Comparison of ENCODE assay signal across 8 cellular contexts in genomic region chr6:144055121-144055931, GRCh38. TPM values are rescaled to one million over a fixed set of nuclear protein-coding genes. Genes with fewer than 3 reads are reported as not detected.
A peak's percentile ranks its signal among the peaks of the same experiment; 100 is the strongest.
DNase-seq lines count a peak whose midpoint lies in the region; ATAC-seq, FAIRE-seq and TF ChIP-seq lines count a peak whose summit lies in the region.
"Had no signal": no experiment of that assay in that cellular context is flagged by ENCODE, and none has a peak within 500 bp of the region (broad histone marks: within the 10 kb centered on the region; RNA-seq: fewer than 3 reads in every experiment).

No MANE protein-coding gene starts in this region.

- H3K4me1 Mint-ChIP-seq in activated CD4-positive, alpha-beta memory T cell treated with anti-CD3 and anti-CD28 coated beads for 36 hours (ENCODE audit: low read depth) = peaks cover 27% of the 10 kb centered on the region

- H3K27me3 Mint-ChIP-seq in activated CD4-positive, alpha-beta memory T cell treated with anti-CD3 and anti-CD28 coated beads for 36 hours = no peaks in the 10 kb centered on the region

- TF ChIP-seq CTCF in pancreas (IDR thresholded peaks at IDR 0.05) = no peak
- TF ChIP-seq CTCF in tibial nerve (IDR thresholded peaks at IDR 0.05) = no peak

- ATAC-seq in HG03095 (IDR thresholded peaks at IDR 0.05; ENCODE audit: unreplicated experiment) (peak; percentile 80), pancreas (peak in 3 of 4 donors; percentile 26 to 66 (median 51))

- peak overlapping the region; percentile 90 for H3K27ac Mint-ChIP-seq in activated CD4-positive, alpha-beta memory T cell treated with anti-CD3 and anti-CD28 coated beads for 36 hours

- H3K27ac ChIP-seq in pancreas (no peak overlapping the region), tibial nerve (peak overlapping the region in 2 of 4 donors; percentile 34 to 73)

- H3K4me1 ChIP-seq in pancreas (no peaks in the 10 kb centered on the region), tibial nerve (no peaks in the 10 kb centered on the region)

- TF ChIP-seq POLR2A in tibial nerve (IDR thresholded peaks at IDR 0.05) = no peak

- 70 to 79% methylated on average over 6 of the region's 6 CpGs for WGBS in pancreas, 2 donors
- WGBS in tibial nerve, 2 donors = 73 to 79% methylated on average over 6 of the region's 6 CpGs

- H3K36me3 ChIP-seq in pancreas (no peaks in the 10 kb centered on the region), tibial nerve (no peaks in the 10 kb centered on the region)

- H3K4me3 Mint-ChIP-seq in activated CD4-positive, alpha-beta memory T cell treated with anti-CD3 and anti-CD28 coated beads for 36 hours = peak overlapping the region; percentile 69

- H3K9me3 ChIP-seq in pancreas = no peaks in the 10 kb centered on the region
- no peaks in the 10 kb centered on the region for H3K9me3 ChIP-seq in tibial nerve

- POLR2A ChIA-PET in activated CD4-positive, alpha-beta memory T cell treated with anti-CD3 and anti-CD28 coated beads for 36 hours (lab: Charles Lee) = interaction anchor here (1.5 to 2.8 kb wide), 4 partner anchors 8 to 40 kb away, joined by 7 to 15 read pairs (median 12); partner anchors contain the start of gene SF3B5

- no peaks in the 10 kb centered on the region for H3K27me3 ChIP-seq in pancreas
- H3K27me3 ChIP-seq in tibial nerve = no peaks in the 10 kb centered on the region

- intact Hi-C loops in activated CD4-positive, alpha-beta memory T cell treated with anti-CD3 and anti-CD28 coated beads for 36 hours (cut with micrococcal nuclease) = loop anchor here (1.0 to 2.0 kb wide), 3 partner anchors 9 to 40 kb away; partner anchors contain the start of gene SF3B5
- intact Hi-C loops in pancreas (cut with DNase I) = no loop called here

- no peaks in the 10 kb centered on the region for H3K9me3 Mint-ChIP-seq in activated CD4-positive, alpha-beta memory T cell treated with anti-CD3 and anti-CD28 coated beads for 36 hours

- no peaks in the 10 kb centered on the region for H3K36me3 Mint-ChIP-seq in activated CD4-positive, alpha-beta memory T cell treated with anti-CD3 and anti-CD28 coated beads for 36 hours

- peak; percentile 41 for DNase-seq in GM19240 (ENCODE audit: insufficient read length, low spot score)
- peak; percentile 68 for DNase-seq in activated CD4-positive, alpha-beta memory T cell treated with anti-CD3 and anti-CD28 coated beads for 36 hours
- no peak for DNase-seq in pancreas
- no peak for DNase-seq in T1000 (lab: John Stamatoyannopoulos, UW)
- no peak for DNase-seq in tibial nerve (ENCODE audit: low spot score in 2 of 2)
- no peak for DNase-seq in inferior parietal cortex (ENCODE audit: extremely low spot score)

- FAIRE-seq in pancreas (lab: Jason Lieb, UNC) = no peak
- FAIRE-seq: keratinocyte had no signal

- H3K4me3 ChIP-seq in pancreas (no peak overlapping the region), tibial nerve (peak overlapping the region in 1 of 4 donors; percentile 5)

- no peak for TF ChIP-seq EP300 in tibial nerve (IDR thresholded peaks at IDR 0.05)

- CTCF ChIA-PET in activated CD4-positive, alpha-beta memory T cell treated with anti-CD3 and anti-CD28 coated beads for 36 hours (lab: Charles Lee) = interaction anchor here (0.6 to 1.9 kb wide), 5 partner anchors 9 to 488 kb away, joined by 3 to 10 read pairs (median 3); no protein-coding TSS in a partner anchor

RNA-seq across cellular contexts. Expression of gene SF3B5, which starts 40.0 kb away (rescaled TPM):
- total RNA-seq in activated CD4-positive, alpha-beta memory T cell treated with anti-CD3 and anti-CD28 coated beads for 36 hours = 100 to 1,000 TPM; 162 to 171 TPM
- total RNA-seq in pancreas (10 to 100 TPM; 45.2 to 97.2 (median 68.7) TPM), tibial nerve (100 to 1,000 TPM in 3 of 4 donors, 10 to 100 TPM in 1; 99.8 to 155 (median 118) TPM)
- 100 to 1,000 TPM in 1 of 2 donors, 10 to 100 TPM in 1; 89.3 to 138 TPM for polyA plus RNA-seq in pancreas

RNA-seq across cellular contexts. Expression of gene PLAGL1, which starts 47.3 kb away (rescaled TPM):
- 10 to 100 TPM; 13.4 to 16.3 TPM for total RNA-seq in activated CD4-positive, alpha-beta memory T cell treated with anti-CD3 and anti-CD28 coated beads for 36 hours
- total RNA-seq in pancreas (10 to 100 TPM; 12.5 to 22.9 (median 14.6) TPM), tibial nerve (10 to 100 TPM; 23.2 to 30.0 (median 29.6) TPM)
- 10 to 100 TPM; 17.3 to 31.6 TPM for polyA plus RNA-seq in pancreas

Comparison
In these comparisons a context has a peak if more than half of its experiments do, and no peak if none do; other contexts are left out.
1. DNase-seq: peak in GM19240 (single experiment) and activated CD4-positive, alpha-beta memory T cell treated with anti-CD3 and anti-CD28 coated beads for 36 hours (single experiment); none in pancreas (0 of 6), T1000 (single experiment), tibial nerve (0 of 2) and inferior parietal cortex (single experiment).